In the genomic region with DNA sequence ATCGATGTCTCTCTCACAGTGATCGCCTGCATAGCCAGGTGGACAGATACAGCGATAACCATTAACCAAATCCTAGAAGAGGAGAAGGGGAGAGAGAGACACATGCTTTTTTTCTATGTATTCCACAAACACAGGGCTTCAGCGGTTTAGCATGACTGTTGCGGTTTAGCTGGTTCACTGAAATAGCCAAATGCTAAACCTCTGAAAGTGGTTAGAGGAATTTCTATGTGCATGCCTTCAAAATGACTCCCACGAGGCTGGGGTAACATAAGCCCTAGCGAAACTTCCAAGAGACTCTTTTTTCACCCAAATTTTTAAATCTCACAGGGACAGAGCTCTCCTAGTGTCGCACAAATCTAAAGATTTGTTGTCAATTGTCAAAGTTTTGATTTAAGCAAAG, we compare ENCODE assay signal across 1 cellular context.
TF ChIP-seq lines count a peak whose summit lies in the region.

No MANE protein-coding gene starts in this region.

TF ChIP-seq in GM12878, 131 proteins besides CTCF, POLR2A, EP300 and RAD21 (continued from another document):
- TF ChIP-seq, protein P1, sequence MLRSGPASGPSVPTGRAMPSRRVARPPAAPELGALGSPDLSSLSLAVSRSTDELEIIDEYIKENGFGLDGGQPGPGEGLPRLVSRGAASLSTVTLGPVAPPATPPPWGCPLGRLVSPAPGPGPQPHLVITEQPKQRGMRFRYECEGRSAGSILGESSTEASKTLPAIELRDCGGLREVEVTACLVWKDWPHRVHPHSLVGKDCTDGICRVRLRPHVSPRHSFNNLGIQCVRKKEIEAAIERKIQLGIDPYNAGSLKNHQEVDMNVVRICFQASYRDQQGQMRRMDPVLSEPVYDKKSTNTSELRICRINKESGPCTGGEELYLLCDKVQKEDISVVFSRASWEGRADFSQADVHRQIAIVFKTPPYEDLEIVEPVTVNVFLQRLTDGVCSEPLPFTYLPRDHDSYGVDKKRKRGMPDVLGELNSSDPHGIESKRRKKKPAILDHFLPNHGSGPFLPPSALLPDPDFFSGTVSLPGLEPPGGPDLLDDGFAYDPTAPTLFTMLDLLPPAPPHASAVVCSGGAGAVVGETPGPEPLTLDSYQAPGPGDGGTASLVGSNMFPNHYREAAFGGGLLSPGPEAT (IDR thresholded peaks at IDR 0.05; ENCODE audit: low read depth), result no peak
- TF ChIP-seq CREM (IDR thresholded peaks at IDR 0.05; ENCODE audit: low read depth), result no peak
- TF ChIP-seq NR2C1 (IDR thresholded peaks at IDR 0.05), result no peak
- TF ChIP-seq GATAD2B (conservative IDR thresholded peaks at IDR 0.05; ENCODE audit: low read depth), result no peak
